In the genomic region with DNA sequence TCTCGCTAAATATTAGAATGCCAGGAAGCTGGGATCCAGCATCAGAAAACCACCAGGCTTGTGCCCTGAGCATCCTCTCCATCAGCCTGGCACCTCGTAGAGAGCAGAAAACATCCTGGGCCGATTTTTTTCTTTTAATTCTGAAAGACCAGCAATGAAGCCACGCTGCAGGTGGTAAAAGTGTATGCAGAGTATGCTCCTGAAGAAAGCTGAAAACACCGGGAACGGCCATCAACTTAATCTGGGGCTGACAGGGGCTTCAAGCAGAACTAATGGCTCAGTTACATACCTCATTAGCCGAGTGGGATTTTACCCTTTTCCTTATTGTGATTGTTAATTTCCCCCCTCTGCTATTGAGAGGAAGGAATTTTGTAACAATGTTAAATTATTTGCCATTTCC, we compare ENCODE assay signal across 24 cellular contexts.
"Had no signal": no experiment of that assay in that cellular context is flagged by ENCODE, and none has a peak within 500 bp of the region (broad histone marks: within the 10 kb centered on the region; RNA-seq: fewer than 3 reads in every experiment).

No MANE protein-coding gene starts in this region.

- H2AFZ ChIP-seq: PC-9 had no signal

- H3K27ac ChIP-seq: PC-9 had no signal

- ATAC-seq: activated CD8-positive, alpha-beta memory T cell treated with anti-CD3 and anti-CD28 coated beads, Interleukin-2, amount 10 ng/mL, durations not matched to agents 7 days and 5 days; T-helper 17 cell had no signal

- H3K36me3 Mint-ChIP-seq: activated CD8-positive, alpha-beta memory T cell treated with anti-CD3 and anti-CD28 coated beads, Interleukin-2, amount 10 ng/mL, durations not matched to agents 7 days and 5 days; activated naive CD8-positive, alpha-beta T cell; brain had no signal

- H3K4me2 ChIP-seq: PC-9 had no signal

- H3K4me3 Mint-ChIP-seq: activated B cell treated with CpG ODN at 0.5 μM for 24 hours; activated CD4-positive, alpha-beta T cell treated with anti-CD3 and anti-CD28 coated beads, Interleukin-2, amount 10 ng/mL, durations not matched to agents 24 days and 14 days; activated CD8-positive, alpha-beta memory T cell treated with anti-CD3 and anti-CD28 coated beads, Interleukin-2, amount 10 ng/mL, durations not matched to agents 7 days and 5 days; activated naive CD4-positive, alpha-beta T cell treated with anti-CD3 and anti-CD28 coated beads for 36 hours; activated naive CD8-positive, alpha-beta T cell; activated T-cell treated with anti-CD3 and anti-CD28 coated beads, Interleukin-2, amount 50 U/mL, for 24 hours; T-helper 17 cell had no signal

- DNase-seq: activated B cell treated with CpG ODN at 0.5 μM for 24 hours; activated CD4-positive, alpha-beta T cell treated with anti-CD3 and anti-CD28 coated beads for 1 hour; activated CD4-positive, alpha-beta T cell treated with anti-CD3 and anti-CD28 coated beads, Interleukin-2, amount 10 ng/mL, durations not matched to agents 24 days and 14 days; activated CD4-positive, alpha-beta T cell treated with anti-CD3 and anti-CD28 coated beads, Interleukin-2, amount 50 U/mL, for 48 hours; activated CD8-positive, alpha-beta memory T cell treated with anti-CD3 and anti-CD28 coated beads, Interleukin-2, amount 10 ng/mL, durations not matched to agents 7 days and 5 days; activated effector memory CD4-positive, alpha-beta T cell treated with anti-CD3 and anti-CD28 coated beads, Interleukin-2, amount 50 U/mL, for 16 hours; activated naive CD4-positive, alpha-beta T cell treated with anti-CD3 and anti-CD28 coated beads for 36 hours; activated T-cell treated with anti-CD3 and anti-CD28 coated beads, Interleukin-2, amount 50 U/mL, for 24 hours; amygdala; Kasumi-1; KBM-7; NCI-H1105 treated with DMSO at 0.1 percent for 48 hours; NCI-H1436 treated with DMSO at 0.1 percent for 48 hours; NCI-H187; NCI-H2081; NCI-H446; NCI-H524; PC-9; SHP77 treated with DMSO at 0.1 percent for 48 hours; T-helper 17 cell; T-helper 9 cell had no signal

- H3K4me1 Mint-ChIP-seq: activated CD4-positive, alpha-beta T cell treated with anti-CD3 and anti-CD28 coated beads, Interleukin-2, amount 10 ng/mL, durations not matched to agents 24 days and 14 days; activated CD8-positive, alpha-beta memory T cell treated with anti-CD3 and anti-CD28 coated beads, Interleukin-2, amount 10 ng/mL, durations not matched to agents 7 days and 5 days; T-helper 17 cell had no signal

- H3K4me3 ChIP-seq: PC-9 had no signal

- FAIRE-seq: astrocyte had no signal

- H3K27ac Mint-ChIP-seq: activated B cell treated with CpG ODN at 0.5 μM for 24 hours; activated CD4-positive, alpha-beta T cell treated with anti-CD3 and anti-CD28 coated beads, Interleukin-2, amount 10 ng/mL, durations not matched to agents 24 days and 14 days; activated CD8-positive, alpha-beta memory T cell treated with anti-CD3 and anti-CD28 coated beads, Interleukin-2, amount 10 ng/mL, durations not matched to agents 7 days and 5 days; activated naive CD4-positive, alpha-beta T cell treated with anti-CD3 and anti-CD28 coated beads for 36 hours; activated naive CD8-positive, alpha-beta T cell; activated T-cell treated with anti-CD3 and anti-CD28 coated beads, Interleukin-2, amount 50 U/mL, for 24 hours; T-helper 17 cell had no signal
